12 cellular contexts compared by ENCODE assay signal in genomic region chr11:96143016-96143670, GRCh38.
DNase-seq lines count a peak whose midpoint lies in the region; ATAC-seq lines count a peak whose summit lies in the region.
"Had no signal": no experiment of that assay in that cellular context is flagged by ENCODE, and none has a peak within 500 bp of the region (broad histone marks: within the 10 kb centered on the region; RNA-seq: fewer than 3 reads in every experiment).

No MANE protein-coding gene starts in this region.

- peaks cover 6 to 50% (median 31%) of the 10 kb centered on the region in 5 donors for H3K36me3 Mint-ChIP-seq in naive thymus-derived CD4-positive, alpha-beta T cell

- peak; percentile 62 for DNase-seq in Ammon's horn (ENCODE audit: low spot score)
- DNase-seq in SK-N-MC (ENCODE audit: low read depth, low spot score), result no peak
- DNase-seq in fibroblast of gingiva (ENCODE audit: low read depth), result peak; percentile 63
- no peak for DNase-seq in naive thymus-derived CD4-positive, alpha-beta T cell
- DNase-seq in activated naive CD4-positive, alpha-beta T cell treated with Interleukin-2 at 50 U/mL for 16 hours, result no peak
- DNase-seq in NOMO-1 (lab: John Stamatoyannopoulos, UW; ENCODE audit: unreplicated experiment in 2 of 2), result no peak
- DNase-seq in D341Med (ENCODE audit: low spot score), result no peak
- DNase-seq: effector memory CD4-positive, alpha-beta T cell; NCI-H1694 treated with DMSO at 0.1 percent for 48 hours; pancreas had no signal

- H3K27me3 Mint-ChIP-seq in naive thymus-derived CD4-positive, alpha-beta T cell, result no peaks in the 10 kb centered on the region

- intact Hi-C loops in naive thymus-derived CD4-positive, alpha-beta T cell (cut with micrococcal nuclease), result no loop called here

- peaks cover 23 to 94% (median 83%) of the 10 kb centered on the region in 7 donors for H3K4me1 Mint-ChIP-seq in naive thymus-derived CD4-positive, alpha-beta T cell

- no peak overlapping the region for H3K4me3 Mint-ChIP-seq in naive thymus-derived CD4-positive, alpha-beta T cell

- POLR2A ChIA-PET in naive thymus-derived CD4-positive, alpha-beta T cell (lab: Charles Lee), result interaction anchor here (1.6 kb wide), 1 partner anchor 12 kb away, joined by 5 read pairs; no protein-coding TSS in a partner anchor

- H3K27ac Mint-ChIP-seq in naive thymus-derived CD4-positive, alpha-beta T cell, result peak overlapping the region in 6 of 9 donors; percentile 9 to 84 (median 36)

- H3K36me3 ChIP-seq in SK-N-MC (ENCODE audit: insufficient read depth, low read length), result no peaks in the 10 kb centered on the region
- no peaks in the 10 kb centered on the region for H3K36me3 ChIP-seq in naive thymus-derived CD4-positive, alpha-beta T cell (ENCODE audit: control insufficient read depth in 2 of 3, insufficient read depth in 3 of 3, low read length in 3 of 3)
- H3K36me3 ChIP-seq: pancreas, SJSA1 had no signal

- peaks cover 10 to 29% of the 10 kb centered on the region in 2 donors for H3K4me1 ChIP-seq in naive thymus-derived CD4-positive, alpha-beta T cell (ENCODE audit: control insufficient read depth in 2 of 2, insufficient read depth in 2 of 2, low read length in 2 of 2)
- H3K4me1 ChIP-seq: pancreas, SJSA1 had no signal

- no peak for ATAC-seq in naive thymus-derived CD4-positive, alpha-beta T cell
- no peak for ATAC-seq in GM19324 (IDR thresholded peaks at IDR 0.05; ENCODE audit: low FRiP score, unreplicated experiment)
- ATAC-seq: pancreas had no signal

- peak overlapping the region; percentile 68 for H3K4me3 ChIP-seq in SK-N-MC
- H3K4me3 ChIP-seq in naive thymus-derived CD4-positive, alpha-beta T cell (ENCODE audit: low read length), result no peak overlapping the region
- H3K4me3 ChIP-seq: pancreas, SJSA1 had no signal

- CTCF ChIA-PET in naive thymus-derived CD4-positive, alpha-beta T cell (lab: Charles Lee), result interaction anchor here (1.4 kb wide), 1 partner anchor 12 kb away, joined by 5 read pairs; no protein-coding TSS in a partner anchor

- H3K9me3 ChIP-seq in SK-N-MC (ENCODE audit: low read depth, low read length), result no peaks in the 10 kb centered on the region
- H3K9me3 ChIP-seq in naive thymus-derived CD4-positive, alpha-beta T cell (ENCODE audit: control insufficient read depth in 2 of 3, low read length in 3 of 3), result no peaks in the 10 kb centered on the region
- H3K9me3 ChIP-seq: pancreas, SJSA1 had no signal

- no peak overlapping the region for H3K27ac ChIP-seq in SK-N-MC
- H3K27ac ChIP-seq in naive thymus-derived CD4-positive, alpha-beta T cell (ENCODE audit: low read depth, low read length), result no peak overlapping the region
- H3K27ac ChIP-seq: pancreas, SJSA1 had no signal

- no peaks in the 10 kb centered on the region for H3K27me3 ChIP-seq in naive thymus-derived CD4-positive, alpha-beta T cell (ENCODE audit: control insufficient read depth in 2 of 2, insufficient read depth in 2 of 2, low read length in 2 of 2)
- H3K27me3 ChIP-seq: pancreas, SJSA1 had no signal

- peaks cover 0 to 4% (median 0%) of the 10 kb centered on the region in 11 donors for H3K9me3 Mint-ChIP-seq in naive thymus-derived CD4-positive, alpha-beta T cell

- peak overlapping the region; percentile 13 for H3K9ac ChIP-seq in SK-N-MC (ENCODE audit: insufficient read length)

Comparison
In these comparisons a context has a peak if more than half of its experiments do, and no peak if none do; other contexts are left out.
1. DNase-seq: peak in Ammon's horn (single experiment) and fibroblast of gingiva (single experiment); none in SK-N-MC (single experiment), naive thymus-derived CD4-positive, alpha-beta T cell (0 of 9), activated naive CD4-positive, alpha-beta T cell treated with Interleukin-2 at 50 U/mL for 16 hours (single experiment), NOMO-1 (0 of 2) and D341Med (single experiment).